Comparison of ENCODE assay signal across 17 cellular contexts in genomic region chr5:4243865-4244264, GRCh38.
DNase-seq lines count a peak whose midpoint lies in the region; TF ChIP-seq lines count a peak whose summit lies in the region.
"Had no signal": no experiment of that assay in that cellular context is flagged by ENCODE, and none has a peak within 500 bp of the region (broad histone marks: within the 10 kb centered on the region; RNA-seq: fewer than 3 reads in every experiment).

No MANE protein-coding gene starts in this region.

- peaks cover 3% of the 10 kb centered on the region for H3K9me3 Mint-ChIP-seq in nephron progenitor cell

- H3K36me3 Mint-ChIP-seq in nephron progenitor cell (ENCODE audit: low read depth), result no peaks in the 10 kb centered on the region
- H3K36me3 Mint-ChIP-seq: CD8-positive, alpha-beta T cell had no signal

- no peaks in the 10 kb centered on the region for H3K9me3 ChIP-seq in duodenal mucosa (ENCODE audit: control insufficient read depth in 1 of 2, low read length in 2 of 2)
- H3K9me3 ChIP-seq: BLaER1 treated with 17β-estradiol and CSF1 and Interleukin-3, amounts not matched to agents 10 nM and 100 nM had no signal

- H3K4me3 Mint-ChIP-seq in nephron progenitor cell, result no peak overlapping the region
- H3K4me3 Mint-ChIP-seq: B cell; CD8-positive, alpha-beta T cell had no signal

- H3K9ac ChIP-seq in duodenal mucosa (ENCODE audit: low read depth in 1 of 2, low read length in 2 of 2), result no peak overlapping the region
- H3K9ac ChIP-seq: BLaER1 treated with 17β-estradiol and CSF1 and Interleukin-3, amounts not matched to agents 10 nM and 100 nM; GM23248 had no signal

- TF ChIP-seq CTCF in nephron progenitor cell (IDR thresholded peaks at IDR 0.05), result no peak

- peak overlapping the region; percentile 40 for H3K27ac Mint-ChIP-seq in nephron progenitor cell
- H3K27ac Mint-ChIP-seq: B cell; CD8-positive, alpha-beta T cell had no signal

- DNase-seq in NCI-H1048 (lab: John Stamatoyannopoulos, UW) (peak; percentile 90), nephron progenitor cell (no peak), iPS-NIHi11 (ENCODE audit: low spot score) (no peak), NCI-H345 (lab: John Stamatoyannopoulos, UW) (no peak)
- DNase-seq in activated naive CD4-positive, alpha-beta T cell (lab: John Stamatoyannopoulos, UW), result no peak
- DNase-seq: CD8-positive, alpha-beta T cell; COR-L47; DMS 273 treated with DMSO at 0.1 percent for 48 hours; DMS53; DND-41; EL; GM23248; HCEC 1CT had no signal

- peaks cover 11 to 27% of the 10 kb centered on the region in 2 donors for H3K4me1 ChIP-seq in duodenal mucosa (ENCODE audit: control insufficient read depth in 1 of 2, insufficient read depth in 2 of 2, low read length in 2 of 2)
- H3K4me1 ChIP-seq: BLaER1 treated with 17β-estradiol and CSF1 and Interleukin-3, amounts not matched to agents 10 nM and 100 nM had no signal

- no peak overlapping the region for H3K27ac ChIP-seq in duodenal mucosa (ENCODE audit: low read depth, low read length)
- H3K27ac ChIP-seq: BLaER1 treated with 17β-estradiol and CSF1 and Interleukin-3, amounts not matched to agents 10 nM and 100 nM; GM23248; HL-60 had no signal

- peaks cover 22% of the 10 kb centered on the region for H3K4me1 Mint-ChIP-seq in nephron progenitor cell
- H3K4me1 Mint-ChIP-seq: B cell had no signal

- peaks cover 7% of the 10 kb centered on the region for H3K27me3 Mint-ChIP-seq in nephron progenitor cell (ENCODE audit: low read depth, poor library complexity)
- H3K27me3 Mint-ChIP-seq: B cell had no signal

- H3K27me3 ChIP-seq in duodenal mucosa (ENCODE audit: control insufficient read depth in 1 of 2, insufficient read depth in 2 of 2, low read length in 2 of 2), result no peaks in the 10 kb centered on the region
- H3K27me3 ChIP-seq: BLaER1 treated with 17β-estradiol and CSF1 and Interleukin-3, amounts not matched to agents 10 nM and 100 nM had no signal

- H3K4me3 ChIP-seq in duodenal mucosa (ENCODE audit: low read depth in 1 of 2, low read length in 2 of 2), result peak overlapping the region; percentile 19 to 35
- H3K4me3 ChIP-seq: BLaER1 treated with 17β-estradiol and CSF1 and Interleukin-3, amounts not matched to agents 10 nM and 100 nM; GM23248 had no signal

- no peaks in the 10 kb centered on the region for H3K36me3 ChIP-seq in duodenal mucosa (ENCODE audit: control insufficient read depth in 1 of 2, insufficient read depth in 2 of 2, low read length in 2 of 2)
- H3K36me3 ChIP-seq: BLaER1 treated with 17β-estradiol and CSF1 and Interleukin-3, amounts not matched to agents 10 nM and 100 nM had no signal
